In the genomic region with DNA sequence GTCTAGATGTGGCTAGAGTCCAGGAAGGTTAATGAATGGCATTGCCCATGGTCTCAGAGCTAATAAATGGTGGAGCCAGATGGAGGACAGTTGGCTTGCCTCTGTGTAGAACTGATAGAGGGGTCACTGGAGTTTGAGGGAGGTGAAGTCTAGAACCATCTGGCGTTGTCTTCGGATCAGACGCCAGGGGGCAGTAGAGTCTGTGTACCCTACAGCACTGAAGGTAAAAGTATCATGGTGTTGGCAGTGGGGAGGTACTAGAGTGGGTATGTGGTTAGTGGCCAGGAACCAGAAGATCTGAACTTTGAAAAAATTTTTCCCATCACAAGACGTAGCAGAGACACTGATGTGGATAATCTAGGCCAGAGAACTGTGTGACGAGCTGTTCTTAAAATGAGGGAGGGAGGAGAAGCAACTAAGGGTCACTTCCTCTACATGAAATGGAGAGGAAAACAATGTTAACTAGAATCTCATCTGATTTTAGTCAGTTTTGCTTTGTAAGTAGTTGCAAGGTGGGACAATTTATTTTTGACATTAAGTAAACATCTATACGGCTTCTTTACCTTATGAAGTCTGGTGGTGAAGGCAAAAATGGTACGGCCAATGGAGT, we compare ENCODE assay signal across 11 cellular contexts.
A peak's percentile ranks its signal among the peaks of the same experiment; 100 is the strongest.
DNase-seq lines count a peak whose midpoint lies in the region; ATAC-seq and TF ChIP-seq lines count a peak whose summit lies in the region.
"Had no signal": no experiment of that assay in that cellular context is flagged by ENCODE, and none has a peak within 500 bp of the region (broad histone marks: within the 10 kb centered on the region; RNA-seq: fewer than 3 reads in every experiment).

No MANE protein-coding gene starts in this region.

- H3K27me3 ChIP-seq in tibial artery: no peaks in the 10 kb centered on the region

- no peak overlapping the region for H3K27ac ChIP-seq in tibial artery
- H3K27ac ChIP-seq: thoracic aorta, VCaP had no signal

- no peak overlapping the region for H3K4me3 Mint-ChIP-seq in T-cell

- H3K4me1 Mint-ChIP-seq in T-cell: peaks cover 44 to 65% (median 56%) of the 10 kb centered on the region in 3 donors

- peak; percentile 62 for TF ChIP-seq CTCF in AG09309 (IDR thresholded peaks at IDR 0.05; ENCODE audit: control insufficient read depth, insufficient read depth, low read depth, low read length, missing control alignments)
- peak; percentile 58 for TF ChIP-seq CTCF in GM12865 (IDR thresholded peaks at IDR 0.05; ENCODE audit: insufficient read depth, low read depth, low read length, missing control alignments)
- peak; percentile 52 for TF ChIP-seq CTCF in foreskin fibroblast (IDR thresholded peaks at IDR 0.05; ENCODE audit: low read depth, low read length)
- TF ChIP-seq CTCF in tibial artery (IDR thresholded peaks at IDR 0.05): no peak

- no peaks in the 10 kb centered on the region for H3K4me1 ChIP-seq in tibial artery

- POLR2A ChIA-PET in T-cell (lab: Charles Lee): no interaction called here

- H3K9me3 Mint-ChIP-seq in T-cell: no peaks in the 10 kb centered on the region

- intact Hi-C loops in tibial artery (cut with DNase I; ENCODE audit: low total_unique reads): no loop called here

- peak overlapping the region; percentile 20 to 35 for H3K27ac Mint-ChIP-seq in T-cell

- H3K27me3 Mint-ChIP-seq in T-cell: no peaks in the 10 kb centered on the region

- ATAC-seq in T-cell (replicated peaks in 1 of 4) (peak in 1 of 4 experiments; percentile 31), HG02571 (IDR thresholded peaks at IDR 0.05; ENCODE audit: unreplicated experiment) (no peak)
- ATAC-seq: esophagus mucosa had no signal

- no peaks in the 10 kb centered on the region for H3K9me3 ChIP-seq in tibial artery
- H3K9me3 ChIP-seq: thoracic aorta had no signal

- H3K36me3 Mint-ChIP-seq in T-cell: peaks cover 5% of the 10 kb centered on the region

- H3K4me3 ChIP-seq in AG09309 (ENCODE audit: control insufficient read depth, low read depth, low read length) (no peak overlapping the region), GM12865 (ENCODE audit: low read depth, low read length) (no peak overlapping the region), foreskin fibroblast (ENCODE audit: low read depth in 1 of 2, low read length in 2 of 2) (no peak overlapping the region), tibial artery (no peak overlapping the region)
- H3K4me3 ChIP-seq: thoracic aorta had no signal

- no peaks in the 10 kb centered on the region for H3K36me3 ChIP-seq in tibial artery
- H3K36me3 ChIP-seq: thoracic aorta had no signal

- CTCF ChIA-PET in T-cell (lab: Charles Lee): interaction anchor here (1.0 to 6.6 kb wide), 7 partner anchors 12 to 73 kb away, joined by 3 to 48 read pairs (median 4); no protein-coding TSS in a partner anchor

- no peak for DNase-seq in AG09309 (ENCODE audit: low read depth)
- DNase-seq in GM12865 (ENCODE audit: low read depth): peak; percentile 22
- peak in 3 of 34 experiments; percentile 10 to 20 (median 19) for DNase-seq in T-cell
- DNase-seq in foreskin fibroblast: no peak
- no peak for DNase-seq in tibial artery
- DNase-seq in NCI-H2171 treated with DMSO at 0.1 percent for 48 hours (lab: John Stamatoyannopoulos, UW): no peak
- DNase-seq in NOMO-1 treated with dmso at 0.1 percent for 144 hours (lab: John Stamatoyannopoulos, UW; ENCODE audit: unreplicated experiment): no peak

Comparison
In these comparisons a context has a peak if more than half of its experiments do, and no peak if none do; other contexts are left out.
1. CTCF ChIP-seq: peak in AG09309 (single experiment), GM12865 (single experiment) and foreskin fibroblast (single experiment); none in tibial artery (0 of 2).